In genomic region chr9:136996361-136997281, GRCh38 we compare ENCODE assay signal across 8 cellular contexts. TPM values are rescaled to one million over a fixed set of nuclear protein-coding genes. Genes with fewer than 3 reads are reported as not detected.
DNase-seq lines count a peak whose midpoint lies in the region; ATAC-seq and TF ChIP-seq lines count a peak whose summit lies in the region.

Gene CLIC3, minus strand, starts transcription at chr9:136996568. Its CDS starts 25 bp downstream, at chr9:136996543.

- H3K4me3 ChIP-seq in DOHH2 (ENCODE audit: low read length) (no peak within 1 kb of the TSS), lung (no peak within 1 kb of the TSS), vagina (peak within 1 kb of the TSS; percentile 22 to 32)

- intact Hi-C loops in vagina (cut with DNase I) = no loop called here

- H3K27ac ChIP-seq in DOHH2 (ENCODE audit: low read depth, low read length) = no peak within 1 kb of the TSS
- H3K27ac ChIP-seq in lung (ENCODE audit: low read depth in 1 of 2, low read length in 1 of 2) = peak within 1 kb of the TSS in 1 of 2 donors; percentile 48
- H3K27ac ChIP-seq in vagina = peak within 1 kb of the TSS; percentile 62

- H3F3A ChIP-seq in DOHH2 (ENCODE audit: control insufficient read depth, insufficient read depth) = no peaks in the 10 kb centered on the region

- H3K4me1 ChIP-seq in DOHH2 (ENCODE audit: control insufficient read depth, low read length) (peaks cover 42% of the 10 kb centered on the region), lung (ENCODE audit: control insufficient read depth in 2 of 2, insufficient read depth in 2 of 2, low read length in 2 of 2) (peaks cover 0 to 37% of the 10 kb centered on the region in 2 donors), vagina (peaks cover 51% of the 10 kb centered on the region)

- H3K36me3 ChIP-seq in DOHH2 (ENCODE audit: control insufficient read depth, low read length) (peaks cover 8% of the 10 kb centered on the region), lung (ENCODE audit: control insufficient read depth in 2 of 2, insufficient read depth in 2 of 2, low read length in 2 of 2) (peaks cover 0 to 13% of the 10 kb centered on the region in 2 donors), vagina (no peaks in the 10 kb centered on the region)

- peak within 1 kb of the TSS; percentile 38 for H3K4me2 ChIP-seq in DOHH2 (ENCODE audit: low read length)

- no peaks in the 10 kb centered on the region for H3K9me3 ChIP-seq in DOHH2 (ENCODE audit: control insufficient read depth, insufficient read depth, low read length)
- no peaks in the 10 kb centered on the region for H3K9me3 ChIP-seq in lung (ENCODE audit: control insufficient read depth in 2 of 2, insufficient read depth in 1 of 2, low read length in 1 of 2)
- H3K9me3 ChIP-seq in vagina = no peaks in the 10 kb centered on the region

- 22 to 24% methylated on average over 32 to 34 of the region's 34 CpGs for WGBS in lung, 2 donors

- H3K27me3 ChIP-seq in DOHH2 (ENCODE audit: control insufficient read depth, low read length) = peaks cover 28% of the 10 kb centered on the region
- H3K27me3 ChIP-seq in lung (ENCODE audit: control insufficient read depth, insufficient read depth) = no peaks in the 10 kb centered on the region
- no peaks in the 10 kb centered on the region for H3K27me3 ChIP-seq in vagina

- DNase-seq in NCI-H2171 treated with DMSO at 0.1 percent for 48 hours (lab: John Stamatoyannopoulos, UW) = peak; percentile 24
- DNase-seq in activated naive CD4-positive, alpha-beta T cell treated with anti-CD3 and anti-CD28 coated beads, Interleukin-2, amount 50 U/mL, for 16 hours = peak; percentile 37
- peak; percentile 72 for DNase-seq in lung (ENCODE audit: low spot score)
- no peak for DNase-seq in vagina (ENCODE audit: extremely low spot score in 2 of 2)
- no peak for DNase-seq in dedifferentiated amniotic fluid mesenchymal stem cell (ENCODE audit: extremely low spot score)
- no peak for DNase-seq in globus pallidus (ENCODE audit: low spot score)

- ATAC-seq in lung (ENCODE audit: insufficient read depth, low FRiP score) (no peak), GM18907 (IDR thresholded peaks at IDR 0.05; ENCODE audit: unreplicated experiment) (no peak)

- no peak for TF ChIP-seq POLR2A in vagina (IDR thresholded peaks at IDR 0.05)

- H3K79me2 ChIP-seq in DOHH2 (ENCODE audit: control insufficient read depth, low read length) = peaks cover 10% of the 10 kb centered on the region

- no peaks in the 10 kb centered on the region for H3K9me2 ChIP-seq in DOHH2 (replicated peaks; ENCODE audit: control insufficient read depth, low read length)

- no peak for TF ChIP-seq CTCF in DOHH2 (IDR thresholded peaks at IDR 0.05; ENCODE audit: low read depth, low read length, poor library complexity, severe bottlenecking)
- no peak for TF ChIP-seq CTCF in lung (IDR thresholded peaks at IDR 0.05; ENCODE audit: control extremely low read depth, extremely low read depth)
- no peak for TF ChIP-seq CTCF in vagina (IDR thresholded peaks at IDR 0.05)

- peaks cover 7% of the 10 kb centered on the region; the same call in 1 of the 2 replicates for H4K20me1 ChIP-seq in DOHH2 (ENCODE audit: control insufficient read depth, insufficient read depth, low read depth, low read length)

RNA-seq across cellular contexts. Expression of gene CLIC3, which starts in this region (rescaled TPM):
- 100 to 1,000 TPM in 1 of 2 donors, 10 to 100 TPM in 1; 72.0 to 115 TPM for total RNA-seq in lung
- polyA plus RNA-seq in lung = 10 to 100 TPM; 17.2 to 90.2 TPM
- total RNA-seq in vagina = 23.6 TPM

Comparison
In these comparisons a context has a peak if more than half of its experiments do, and no peak if none do; other contexts are left out.
1. H3K4me3 ChIP-seq: peak in vagina (2 of 2); none in DOHH2 (single experiment) and lung (single experiment).
2. DNase-seq: peak in NCI-H2171 treated with DMSO at 0.1 percent for 48 hours (single experiment), activated naive CD4-positive, alpha-beta T cell treated with anti-CD3 and anti-CD28 coated beads, Interleukin-2, amount 50 U/mL, for 16 hours (single experiment) and lung (single experiment); none in vagina (0 of 2), dedifferentiated amniotic fluid mesenchymal stem cell (single experiment) and globus pallidus (single experiment).